Comparison of ENCODE assay signal across 8 cellular contexts in the genomic region with DNA sequence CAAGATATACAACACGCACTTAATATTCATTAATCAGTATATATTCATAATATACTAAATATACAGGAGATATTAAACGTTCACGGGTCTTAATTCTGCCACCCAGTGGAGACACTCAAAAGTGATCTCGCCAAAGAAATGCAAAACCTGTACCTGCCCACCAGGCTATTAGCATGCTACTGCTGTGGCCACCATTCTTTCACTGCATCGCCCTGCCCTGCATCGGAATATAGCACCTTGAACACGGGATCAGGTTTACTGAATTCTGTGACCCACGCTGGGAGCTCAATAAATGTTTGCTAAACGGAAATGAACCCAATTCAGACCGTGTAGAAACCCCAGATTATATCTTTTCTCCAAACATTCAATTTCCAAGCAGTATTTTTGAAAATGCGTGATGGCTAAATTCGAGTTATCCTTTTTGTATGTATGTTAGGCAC. TPM values are rescaled to one million over a fixed set of nuclear protein-coding genes. Genes with fewer than 3 reads are reported as not detected.
DNase-seq lines count a peak whose midpoint lies in the region; ATAC-seq and TF ChIP-seq lines count a peak whose summit lies in the region.

No MANE protein-coding gene starts in this region.

- ATAC-seq in GM21737 (IDR thresholded peaks at IDR 0.05; ENCODE audit: unreplicated experiment) = peak; percentile 29
- peak; percentile 22 for ATAC-seq in activated naive CD8-positive, alpha-beta T cell treated with anti-CD3 and anti-CD28 coated beads, Interleukin-2, amount 50 U/mL, for 24 hours
- peak; percentile 63 for ATAC-seq in left ventricle myocardium superior

- H4K20me1 ChIP-seq in SK-N-SH (ENCODE audit: insufficient read depth) = no peaks in the 10 kb centered on the region

- H3K4me2 ChIP-seq in SK-N-SH = peak overlapping the region; percentile 82

- peaks cover 3 to 7% of the 10 kb centered on the region in 2 experiments; a peak in 2 of 4 replicates for H3K4me1 ChIP-seq in SK-N-SH (ENCODE audit: control insufficient read depth in 1 of 2, insufficient read depth in 2 of 2, low read depth in 1 of 2, low read length in 1 of 2)

- H3F3A ChIP-seq in SK-N-SH (replicated peaks; ENCODE audit: insufficient read depth) = peaks cover 7% of the 10 kb centered on the region

- CTCF ChIA-PET in SK-N-SH (lab: Yijun Ruan, JAX) = interaction anchor here (0.6 to 2.2 kb wide), 21 partner anchors 11 to 431 kb away, joined by 3 to 7 read pairs (median 4); partner anchors contain the start of gene MFAP3L

- POLR2A ChIA-PET in SK-N-SH (lab: Yijun Ruan, JAX) = interaction anchor here (0.8 kb wide), 1 partner anchor 698 kb away, joined by 3 read pairs; no protein-coding TSS in a partner anchor

- H3K79me2 ChIP-seq in SK-N-SH (ENCODE audit: insufficient read depth) = peaks cover 42% of the 10 kb centered on the region

- no peaks in the 10 kb centered on the region for H3K27me3 Mint-ChIP-seq in activated naive CD8-positive, alpha-beta T cell treated with anti-CD3 and anti-CD28 coated beads, Interleukin-2, amount 50 U/mL, for 24 hours
- H3K27me3 Mint-ChIP-seq in progenitor cell of endocrine pancreas = no peaks in the 10 kb centered on the region

- peak; percentile 8 for DNase-seq in GDM1 (lab: John Stamatoyannopoulos, UW)
- peak; percentile 42 for DNase-seq in SK-N-SH
- DNase-seq in activated naive CD8-positive, alpha-beta T cell treated with anti-CD3 and anti-CD28 coated beads, Interleukin-2, amount 50 U/mL, for 24 hours = peak; percentile 33
- DNase-seq in left ventricle myocardium superior = no peak
- DNase-seq in progenitor cell of endocrine pancreas (ENCODE audit: low spot score, unreplicated experiment) = peak; percentile 20
- no peak for DNase-seq in hepatic stellate cell (ENCODE audit: low spot score)

- WGBS in SK-N-SH (ENCODE audit: low lambda C conversion rate) = 5% methylated on average over 12 of the region's 12 CpGs

- H3K36me3 ChIP-seq in SK-N-SH (replicated peaks in 1 of 2; ENCODE audit: control insufficient read depth in 1 of 2, insufficient read depth in 2 of 2, low read length in 1 of 2) = no peaks in the 10 kb centered on the region

- H3K4me3 Mint-ChIP-seq in activated naive CD8-positive, alpha-beta T cell treated with anti-CD3 and anti-CD28 coated beads, Interleukin-2, amount 50 U/mL, for 24 hours = peak overlapping the region; percentile 100
- peak overlapping the region; percentile 91 for H3K4me3 Mint-ChIP-seq in progenitor cell of endocrine pancreas (ENCODE audit: low read depth)

- H3K4me1 Mint-ChIP-seq in activated naive CD8-positive, alpha-beta T cell treated with anti-CD3 and anti-CD28 coated beads, Interleukin-2, amount 50 U/mL, for 24 hours = peaks cover 66% of the 10 kb centered on the region
- peaks cover 20% of the 10 kb centered on the region for H3K4me1 Mint-ChIP-seq in progenitor cell of endocrine pancreas (ENCODE audit: low read depth)

- TF ChIP-seq CTCF in SK-N-SH (IDR thresholded peaks at IDR 0.05) = peak; percentile 70
- TF ChIP-seq CTCF in progenitor cell of endocrine pancreas (IDR thresholded peaks at IDR 0.05; ENCODE audit: unreplicated experiment) = peak; percentile 68

- H3K9me3 Mint-ChIP-seq in activated naive CD8-positive, alpha-beta T cell treated with anti-CD3 and anti-CD28 coated beads, Interleukin-2, amount 50 U/mL, for 24 hours = no peaks in the 10 kb centered on the region
- H3K9me3 Mint-ChIP-seq in progenitor cell of endocrine pancreas (ENCODE audit: low read depth) = no peaks in the 10 kb centered on the region

- TF ChIP-seq EP300 in Ishikawa (IDR thresholded peaks at IDR 0.05; ENCODE audit: borderline replicate concordance) (no peak), SK-N-SH (IDR thresholded peaks at IDR 0.05; ENCODE audit: borderline replicate concordance in 1 of 2, low read depth in 1 of 2, low read length in 1 of 2) (no peak)

- H3K4me3 ChIP-seq in SK-N-SH (ENCODE audit: low read depth in 2 of 2, low read length in 1 of 2) = peak overlapping the region; percentile 83 to 92

- H3K27ac ChIP-seq in SK-N-SH (ENCODE audit: low read depth in 2 of 2, low read length in 1 of 2) = peak overlapping the region; percentile 88 to 97

- H3K27me3 ChIP-seq in SK-N-SH (ENCODE audit: insufficient read depth) = no peaks in the 10 kb centered on the region

- peak overlapping the region; percentile 98 for H3K9ac ChIP-seq in SK-N-SH

- no peaks in the 10 kb centered on the region for H3K9me3 ChIP-seq in SK-N-SH

- no peaks in the 10 kb centered on the region for H3K9me2 ChIP-seq in SK-N-SH

- H3K27ac Mint-ChIP-seq in activated naive CD8-positive, alpha-beta T cell treated with anti-CD3 and anti-CD28 coated beads, Interleukin-2, amount 50 U/mL, for 24 hours = peak overlapping the region; percentile 100
- peak overlapping the region; percentile 99 for H3K27ac Mint-ChIP-seq in progenitor cell of endocrine pancreas

- TF ChIP-seq RAD21 in Ishikawa (IDR thresholded peaks at IDR 0.05; ENCODE audit: low read depth) (peak; percentile 22; the same call in 1 of the 2 replicates), SK-N-SH (IDR thresholded peaks at IDR 0.05; ENCODE audit: low read length) (peak; percentile 39)

- H2AFZ ChIP-seq in SK-N-SH (ENCODE audit: low read depth) = peak overlapping the region; percentile 94

- no peaks in the 10 kb centered on the region for H3K36me3 Mint-ChIP-seq in activated naive CD8-positive, alpha-beta T cell treated with anti-CD3 and anti-CD28 coated beads, Interleukin-2, amount 50 U/mL, for 24 hours (ENCODE audit: low read depth)
- H3K36me3 Mint-ChIP-seq in progenitor cell of endocrine pancreas (ENCODE audit: insufficient read depth) = no peaks in the 10 kb centered on the region

- intact Hi-C loops in left ventricle myocardium superior (cut with micrococcal nuclease) = loop anchor here (10.0 kb wide), 1 partner anchor 95 kb away; no protein-coding TSS in a partner anchor

TF ChIP-seq in Ishikawa, 13 proteins besides CTCF, POLR2A, EP300 and RAD21:
- TF ChIP-seq TEAD4 (IDR thresholded peaks at IDR 0.05) = no peak
- TF ChIP-seq ZBTB7A (IDR thresholded peaks at IDR 0.05; ENCODE audit: low read depth) = no peak
- no peak for TF ChIP-seq CEBPB (IDR thresholded peaks at IDR 0.05)
- TF ChIP-seq EGR1 (IDR thresholded peaks at IDR 0.05) = no peak
- TF ChIP-seq, protein P1, sequence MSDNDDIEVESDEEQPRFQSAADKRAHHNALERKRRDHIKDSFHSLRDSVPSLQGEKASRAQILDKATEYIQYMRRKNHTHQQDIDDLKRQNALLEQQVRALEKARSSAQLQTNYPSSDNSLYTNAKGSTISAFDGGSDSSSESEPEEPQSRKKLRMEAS (IDR thresholded peaks at IDR 0.05) = no peak; the same call in none of the 2 replicates
- no peak for TF ChIP-seq FOXM1 (IDR thresholded peaks at IDR 0.05; ENCODE audit: borderline replicate concordance, low read depth)
- TF ChIP-seq USF1 (IDR thresholded peaks at IDR 0.05) = no peak
- no peak; the same call in 1 of the 2 replicates for TF ChIP-seq TCF12 (IDR thresholded peaks at IDR 0.05; ENCODE audit: low read depth)
- TF ChIP-seq TAF1 (IDR thresholded peaks at IDR 0.05; ENCODE audit: low read depth) = no peak; the same call in 1 of the 2 replicates
- TF ChIP-seq NFIC (IDR thresholded peaks at IDR 0.05) = no peak
- no peak for TF ChIP-seq YY1 (IDR thresholded peaks at IDR 0.05; ENCODE audit: low read depth)
- TF ChIP-seq CREB1 (IDR thresholded peaks at IDR 0.05; ENCODE audit: low read depth) = no peak
TF ChIP-seq in Ishikawa: peak in this region for 0.

TF ChIP-seq in SK-N-SH, 30 proteins besides CTCF, POLR2A, EP300 and RAD21:
- TF ChIP-seq MEF2A (IDR thresholded peaks at IDR 0.05; ENCODE audit: borderline replicate concordance, low read depth) (no peak), JUND (IDR thresholded peaks at IDR 0.05) (no peak)

RNA-seq across cellular contexts. Expression of gene CLCN3, which starts 0.8 kb away (rescaled TPM):
- polyA plus RNA-seq in SK-N-SH (2012; rRNA removed) = 11.8 and 17.9 TPM in 2 replicates
- polyA plus RNA-seq in SK-N-SH (2012; cell fraction: cytosol; rRNA removed) = 21.8 and 22.7 TPM in 2 replicates
- 4.3 and 11.1 TPM in 2 replicates for polyA plus RNA-seq in SK-N-SH (2012; cell fraction: nucleus; rRNA removed)
- 65.9 TPM for total RNA-seq in left ventricle myocardium superior
- total RNA-seq in progenitor cell of endocrine pancreas = 106 and 117 TPM in 2 replicates

RNA-seq across cellular contexts. Expression of gene NEK1, which starts 7.2 kb away (rescaled TPM):
- polyA plus RNA-seq in SK-N-SH (2012; rRNA removed) = 2.0 and 2.7 TPM in 2 replicates
- polyA plus RNA-seq in SK-N-SH (2012; cell fraction: cytosol; rRNA removed) = 3.4 and 4.3 TPM in 2 replicates
- polyA plus RNA-seq in SK-N-SH (2012; cell fraction: nucleus; rRNA removed) = 2.6 and 3.7 TPM in 2 replicates
- 15.9 TPM for total RNA-seq in left ventricle myocardium superior
- 14.1 and 15.0 TPM in 2 replicates for total RNA-seq in progenitor cell of endocrine pancreas

Comparison
In these comparisons a context has a peak if more than half of its experiments do, and no peak if none do; other contexts are left out.
1. DNase-seq: peak in GDM1 (single experiment), SK-N-SH (single experiment), activated naive CD8-positive, alpha-beta T cell treated with anti-CD3 and anti-CD28 coated beads, Interleukin-2, amount 50 U/mL, for 24 hours (single experiment) and progenitor cell of endocrine pancreas (single experiment); none in left ventricle myocardium superior (single experiment) and hepatic stellate cell (single experiment).
2. Peak in every context shown above with its lines, with median percentiles within 50 percentile points of each other: ATAC-seq.